ENCODE assay signal across 8 cellular contexts in genomic region chr6:110876170-110876773, GRCh38. TPM values are rescaled to one million over a fixed set of nuclear protein-coding genes. Genes with fewer than 3 reads are reported as not detected.
DNase-seq lines count a peak whose midpoint lies in the region; ATAC-seq, FAIRE-seq and TF ChIP-seq lines count a peak whose summit lies in the region.

No MANE protein-coding gene starts in this region.

- H3K9me3 ChIP-seq in kidney (ENCODE audit: control insufficient read depth in 1 of 2, low read length in 2 of 2) = no peaks in the 10 kb centered on the region

- peak; percentile 45 for ATAC-seq in GM18511 (IDR thresholded peaks at IDR 0.05; ENCODE audit: unreplicated experiment)
- ATAC-seq in HG03066 (IDR thresholded peaks at IDR 0.05; ENCODE audit: low read depth, unreplicated experiment) = peak; percentile 44

- H3K27ac ChIP-seq in kidney (ENCODE audit: low read depth in 2 of 2, low read length in 2 of 2) = peak overlapping the region; percentile 87 to 95

- peak overlapping the region; percentile 76 to 85 for H3K4me3 ChIP-seq in kidney (ENCODE audit: low read length in 2 of 2)

- intact Hi-C loops in kidney (cut with DNase I) = no loop called here

- peak; percentile 57 for DNase-seq in 8988T
- DNase-seq in NCI-H345 (lab: John Stamatoyannopoulos, UW) = peak; percentile 68
- DNase-seq in activated CD4-positive, alpha-beta T cell treated with anti-CD3 and anti-CD28 coated beads for 1 hour = peak; percentile 37
- peak; percentile 81 for DNase-seq in cerebellum (ENCODE audit: low spot score)
- peak; percentile 96 for DNase-seq in kidney
- peak; percentile 47 to 67 (median 54) for DNase-seq in stimulated activated CD4-positive, alpha-beta T cell treated with anti-CD3 and anti-CD28 coated beads, Interleukin-12 subunit alpha, Interleukin-12 subunit beta, amount 100 ng/mL, for 48 hours (ENCODE audit: low read depth in 2 of 3, low spot score in 1 of 3)

- no peak for FAIRE-seq in kidney (lab: Jason Lieb, UNC)

- no peaks in the 10 kb centered on the region for H3K36me3 ChIP-seq in kidney (ENCODE audit: control insufficient read depth in 1 of 2, insufficient read depth in 2 of 2, low read length in 2 of 2)

- peaks cover 3 to 15% of the 10 kb centered on the region in 2 donors for H3K4me1 ChIP-seq in kidney (ENCODE audit: control insufficient read depth in 1 of 2, insufficient read depth in 1 of 2, low read depth in 1 of 2, low read length in 2 of 2)

- peak overlapping the region; percentile 82 to 90 for H3K9ac ChIP-seq in kidney (ENCODE audit: low read length in 2 of 2)

- TF ChIP-seq CTCF in kidney (IDR thresholded peaks at IDR 0.05; ENCODE audit: borderline replicate concordance, extremely low read depth, insufficient read depth) = no peak

RNA-seq across cellular contexts. Expression of gene AMD1, which starts 1.7 kb away (rescaled TPM):
- total RNA-seq in cerebellum = 71.0 TPM
- total RNA-seq in kidney = 72.3 TPM
- polyA plus RNA-seq in kidney (ENCODE audit: insufficient read depth, low read depth, low replicate concordance) = 32.8 TPM

Comparison
In these comparisons a context has a peak if more than half of its experiments do, and no peak if none do; other contexts are left out.
1. Peak in every context shown above with its lines: DNase-seq, ATAC-seq, H3K4me3 ChIP-seq and H3K27ac ChIP-seq.
2. DNase-seq: peak in every context shown above with its lines; median percentile 96 in kidney; 81 in cerebellum; 68 in NCI-H345; 57 in 8988T; 54 in stimulated activated CD4-positive, alpha-beta T cell treated with anti-CD3 and anti-CD28 coated beads, Interleukin-12 subunit alpha, Interleukin-12 subunit beta, amount 100 ng/mL, for 48 hours; 37 in activated CD4-positive, alpha-beta T cell treated with anti-CD3 and anti-CD28 coated beads for 1 hour.